ENCODE assay signal across 23 cellular contexts in genomic region chr6:351867-352289, GRCh38. TPM values are rescaled to one million over a fixed set of nuclear protein-coding genes. Genes with fewer than 3 reads are reported as not detected.
"Had no signal": no experiment of that assay in that cellular context is flagged by ENCODE, and none has a peak within 500 bp of the region (broad histone marks: within the 10 kb centered on the region; RNA-seq: fewer than 3 reads in every experiment).

No MANE protein-coding gene starts in this region.

- H3K79me2 ChIP-seq: parathyroid adenoma had no signal

- H3K9me3 ChIP-seq: heart left ventricle, neutrophil, transverse colon had no signal

- H3K27me3 ChIP-seq: brain microvascular endothelial cell, heart left ventricle, neutrophil, transverse colon had no signal

- H3K4me1 ChIP-seq: parathyroid adenoma, transverse colon had no signal

- H3K36me3 ChIP-seq: brain microvascular endothelial cell had no signal

- H2AFZ ChIP-seq: parathyroid adenoma had no signal

- H3K4me3 ChIP-seq: heart left ventricle, mucosa of descending colon, smooth muscle cell, transverse colon had no signal

- H3K4me2 ChIP-seq: smooth muscle cell had no signal

- H3K27ac ChIP-seq: brain microvascular endothelial cell, epithelial cell of prostate, heart left ventricle, neutrophil, parathyroid adenoma, transverse colon had no signal

- H3K9ac ChIP-seq: parathyroid adenoma had no signal

- FAIRE-seq: frontal cortex, islet of Langerhans had no signal

- ATAC-seq: activated T-cell treated with anti-CD3 and anti-CD28 coated beads, Interleukin-2, amount 50 U/mL, for 72 hours; effector memory CD8-positive, alpha-beta T cell; mucosa of descending colon; naive thymus-derived CD4-positive, alpha-beta T cell; stimulated activated naive CD8-positive, alpha-beta T cell treated with anti-CD3 and anti-CD28 coated beads, Interleukin-15, Interleukin-2, amounts not matched to agents 100 U/mL and 50 U/mL, for 24 hours; T-helper 17 cell had no signal

- DNase-seq: activated CD4-positive, alpha-beta memory T cell treated with anti-CD3 and anti-CD28 coated beads, Interleukin-2, amount 10 ng/mL, durations not matched to agents 7 days and 5 days; activated CD4-positive, alpha-beta T cell treated with anti-CD3 and anti-CD28 coated beads for 4 hours; activated gamma-delta T cell treated with Interleukin-2 at 50 U/mL for 16 hours; activated T-cell treated with anti-CD3 and anti-CD28 coated beads, Interleukin-2, amount 50 U/mL, for 72 hours; brain microvascular endothelial cell; cerebellar nuclear complex; dermis blood vessel endothelial cell; effector memory CD8-positive, alpha-beta T cell; mucosa of descending colon; naive thymus-derived CD4-positive, alpha-beta T cell; retina; stimulated activated CD4-positive, alpha-beta T cell treated with anti-CD3 and anti-CD28 coated beads, Interleukin-4, amount 100 ng/mL, for 4 hours; stimulated activated CD8-positive, alpha-beta memory T cell treated with anti-CD3 and anti-CD28 coated beads, Interleukin-4, amount 100 ng/mL, for 48 hours; stimulated activated naive CD8-positive, alpha-beta T cell treated with anti-CD3 and anti-CD28 coated beads, Interleukin-15, Interleukin-2, amounts not matched to agents 100 U/mL and 50 U/mL, for 24 hours; T-helper 17 cell; transverse colon had no signal

RNA-seq across cellular contexts. Expression of gene IRF4, which starts 39.7 kb away (rescaled TPM):
- total RNA-seq: dermis blood vessel endothelial cell, frontal cortex had no signal
- polyA plus RNA-seq: smooth muscle cell had no signal
